Comparison of ENCODE assay signal across 8 cellular contexts in genomic region chr5:139403418-139403786, GRCh38. TPM values are rescaled to one million over a fixed set of nuclear protein-coding genes. Genes with fewer than 3 reads are reported as not detected.
DNase-seq lines count a peak whose midpoint lies in the region; ATAC-seq and TF ChIP-seq lines count a peak whose summit lies in the region.

No MANE protein-coding gene starts in this region.

- TF ChIP-seq CTCF in CD14-positive monocyte (IDR thresholded peaks at IDR 0.05) (no peak), Loucy (conservative IDR thresholded peaks at IDR 0.05; ENCODE audit: low read length) (no peak), nephron progenitor cell (IDR thresholded peaks at IDR 0.05) (no peak)

- no peaks in the 10 kb centered on the region for H4K20me1 ChIP-seq in Loucy (ENCODE audit: insufficient read depth, low read length, poor library complexity, severe bottlenecking)

- peak overlapping the region; percentile 69 for H3K9ac ChIP-seq in Loucy (ENCODE audit: low read depth, low read length, poor library complexity, severe bottlenecking)

- H3F3A ChIP-seq in Loucy (ENCODE audit: low read depth) = 0 out of 2 replicates have a peak, but pooled peaks cover 4% of the 10 kb centered on the region

- H3K4me1 ChIP-seq in Loucy (ENCODE audit: insufficient read depth, low read length, poor library complexity, severe bottlenecking) = peaks cover 19% of the 10 kb centered on the region
- peaks cover 8% of the 10 kb centered on the region for H3K4me1 ChIP-seq in effector memory CD4-positive, alpha-beta T cell (ENCODE audit: control insufficient read depth, insufficient read depth, low read length, poor library complexity, severe bottlenecking)

- H2AFZ ChIP-seq in Loucy (ENCODE audit: low read length) = peak overlapping the region; percentile 84

- no peaks in the 10 kb centered on the region for H3K27me3 ChIP-seq in Loucy (ENCODE audit: insufficient read depth, low read length, poor library complexity, severe bottlenecking)
- no peaks in the 10 kb centered on the region for H3K27me3 ChIP-seq in effector memory CD4-positive, alpha-beta T cell (replicated peaks; ENCODE audit: control insufficient read depth, insufficient read depth, low read length, poor library complexity, severe bottlenecking)

- H3K36me3 ChIP-seq in Loucy (ENCODE audit: insufficient read depth, low read length) = no peaks in the 10 kb centered on the region
- H3K36me3 ChIP-seq in effector memory CD4-positive, alpha-beta T cell (ENCODE audit: control insufficient read depth, insufficient read depth, low read length) = no peaks in the 10 kb centered on the region

- ATAC-seq in GM21576 (IDR thresholded peaks at IDR 0.05; ENCODE audit: unreplicated experiment) = no peak
- ATAC-seq in HG03139 (IDR thresholded peaks at IDR 0.05; ENCODE audit: unreplicated experiment) = no peak

- H3K4me3 ChIP-seq in Loucy (ENCODE audit: low read length, poor library complexity, severe bottlenecking) = peak overlapping the region; percentile 76
- peak overlapping the region; percentile 52 for H3K4me3 ChIP-seq in effector memory CD4-positive, alpha-beta T cell (ENCODE audit: insufficient read depth, low read depth, low read length, poor library complexity, severe bottlenecking)

- H3K36me3 Mint-ChIP-seq in CD14-positive monocyte (no peaks in the 10 kb centered on the region), nephron progenitor cell (ENCODE audit: low read depth) (peaks cover 9% of the 10 kb centered on the region)

- H3K27me3 Mint-ChIP-seq in CD14-positive monocyte (ENCODE audit: low read depth in 3 of 3) = peaks cover 0 to 4% (median 0%) of the 10 kb centered on the region in 3 donors
- H3K27me3 Mint-ChIP-seq in nephron progenitor cell (ENCODE audit: low read depth, poor library complexity) = peaks cover 6% of the 10 kb centered on the region

- no peaks in the 10 kb centered on the region for H3K79me2 ChIP-seq in Loucy (ENCODE audit: insufficient read depth, low read length)

- DNase-seq in CD14-positive monocyte (ENCODE audit: low spot score) = no peak
- no peak for DNase-seq in effector memory CD4-positive, alpha-beta T cell
- DNase-seq in nephron progenitor cell = no peak
- DNase-seq in activated gamma-delta T cell treated with Interleukin-2 at 50 U/mL for 16 hours = no peak
- no peak for DNase-seq in EL

- peak overlapping the region; percentile 83 for H3K27ac ChIP-seq in effector memory CD4-positive, alpha-beta T cell (ENCODE audit: insufficient read depth, low read length, poor library complexity, severe bottlenecking)

- H3K9me3 Mint-ChIP-seq in CD14-positive monocyte = peaks cover 0 to 1% (median 0%) of the 10 kb centered on the region in 7 donors
- no peaks in the 10 kb centered on the region for H3K9me3 Mint-ChIP-seq in nephron progenitor cell

- intact Hi-C loops in CD14-positive monocyte (cut with micrococcal nuclease) = no loop called here

- H3K4me3 Mint-ChIP-seq in CD14-positive monocyte (peak overlapping the region; percentile 99), nephron progenitor cell (peak overlapping the region; percentile 93)

- no peaks in the 10 kb centered on the region for H3K9me2 ChIP-seq in Loucy (replicated peaks; ENCODE audit: low read depth, low read length)

- H3K9me3 ChIP-seq in Loucy (ENCODE audit: insufficient read depth, low read depth, low read length) = no peaks in the 10 kb centered on the region
- H3K9me3 ChIP-seq in effector memory CD4-positive, alpha-beta T cell (ENCODE audit: control insufficient read depth, low read length) = no peaks in the 10 kb centered on the region

- H3K4me1 Mint-ChIP-seq in CD14-positive monocyte (peaks cover 23% of the 10 kb centered on the region), nephron progenitor cell (peaks cover 25% of the 10 kb centered on the region)

- H3K4me2 ChIP-seq in Loucy (ENCODE audit: low read depth, low read length, poor library complexity, severe bottlenecking) = peak overlapping the region; percentile 86

- peak overlapping the region; percentile 99 to 100 (median 100) for H3K27ac Mint-ChIP-seq in CD14-positive monocyte
- H3K27ac Mint-ChIP-seq in nephron progenitor cell = peak overlapping the region; percentile 99

RNA-seq across cellular contexts. Expression of gene SPATA24, which starts 0.5 kb away (rescaled TPM):
- polyA plus RNA-seq in CD14-positive monocyte = 1 to 10 TPM; 3.2 to 3.5 TPM

RNA-seq across cellular contexts. Expression of gene PROB1, which starts 8.5 kb away (rescaled TPM):
- under 1 TPM in 1 of 2 donors, not detected in 1; 0.11 TPM for polyA plus RNA-seq in CD14-positive monocyte

RNA-seq across cellular contexts. Expression of gene MZB1, which starts 13.7 kb away (rescaled TPM):
- under 1 TPM in 1 of 2 donors, not detected in 1; 0.30 TPM for polyA plus RNA-seq in CD14-positive monocyte

RNA-seq across cellular contexts. Expression of gene SLC23A1, which starts 20.3 kb away (rescaled TPM):
- not detected for polyA plus RNA-seq in CD14-positive monocyte

RNA-seq across cellular contexts. Expression of gene DNAJC18, which starts 35.9 kb away (rescaled TPM):
- polyA plus RNA-seq in CD14-positive monocyte = 1 to 10 TPM; 2.2 to 2.6 TPM
